In the genomic region with DNA sequence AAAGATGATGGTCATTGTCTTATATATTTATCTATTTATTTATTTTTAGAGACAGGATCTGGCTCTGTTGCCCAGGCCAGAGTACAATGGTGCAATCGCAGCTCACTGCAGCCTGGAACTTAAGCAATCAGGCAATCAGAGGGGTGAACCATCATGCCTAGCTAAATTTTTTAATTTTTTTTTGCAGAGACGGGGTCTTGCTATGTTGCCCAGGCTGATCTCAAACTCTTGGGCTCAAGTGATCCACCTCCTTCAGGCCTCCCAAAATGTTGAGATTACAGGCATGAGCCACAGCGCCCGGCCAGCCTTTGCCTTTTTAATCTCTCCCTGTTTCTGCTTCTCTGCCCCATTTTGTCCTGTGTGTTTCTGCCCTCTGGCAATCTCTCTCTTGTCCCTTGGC, we compare ENCODE assay signal across 33 cellular contexts.
"Had no signal": no experiment of that assay in that cellular context is flagged by ENCODE, and none has a peak within 500 bp of the region (broad histone marks: within the 10 kb centered on the region; RNA-seq: fewer than 3 reads in every experiment).

No MANE protein-coding gene starts in this region.

- H3K27ac Mint-ChIP-seq: activated CD4-positive, alpha-beta memory T cell treated with anti-CD3 and anti-CD28 coated beads for 36 hours; activated CD8-positive, alpha-beta memory T cell treated with anti-CD3 and anti-CD28 coated beads, Interleukin-2, amount 10 ng/mL, durations not matched to agents 7 days and 5 days; activated CD8-positive, alpha-beta T cell treated with anti-CD3 and anti-CD28 coated beads, Interleukin-2, amount 10 ng/mL, durations not matched to agents 7 days and 5 days; activated naive CD4-positive, alpha-beta T cell treated with anti-CD3 and anti-CD28 coated beads, Interleukin-2, amount 50 U/mL, for 72 hours; activated naive CD8-positive, alpha-beta T cell treated with anti-CD3 and anti-CD28 coated beads, Interleukin-2, amount 10 ng/mL, durations not matched to agents 7 days and 5 days; activated T-helper 1 cell treated with anti-CD3 and anti-CD28 coated beads, Interleukin-12 subunit alpha, Interleukin-12 subunit beta, Interleukin-2, Interleukin-4 antibody, amounts not matched to agents 30 ng/mL and 10 ng/mL and 1 ng/mL, durations not matched to agents 14 hours and 24 hours and 36 hours; activated T-helper 2 cell treated with anti-CD3 and anti-CD28 coated beads, Interferon-gamma antibody, Interleukin-2, Interleukin-4, amounts not matched to agents 10 μg/mL and 5 μg/mL and 100 μg/mL, durations not matched to agents 14 hours and 24 hours and 36 hours; brain; T-helper 2 cell treated with Interferon-gamma antibody and Interleukin-4, amounts not matched to agents 5 μg/mL and 100 μg/mL, for 36 hours had no signal

- H3K27me3 Mint-ChIP-seq: T-helper 17 cell had no signal

- H3K27me3 ChIP-seq: ascending aorta, breast epithelium, cardiac muscle cell, colonic mucosa had no signal

- H3K9me3 Mint-ChIP-seq: activated B cell treated with CpG ODN at 0.5 μM for 24 hours; activated CD4-positive, alpha-beta memory T cell treated with anti-CD3 and anti-CD28 coated beads for 36 hours; activated naive CD4-positive, alpha-beta T cell treated with anti-CD3 and anti-CD28 coated beads, Interleukin-2, amount 50 U/mL, for 72 hours; activated naive CD8-positive, alpha-beta T cell treated with anti-CD3 and anti-CD28 coated beads, Interleukin-2, amount 10 ng/mL, durations not matched to agents 7 days and 5 days; activated T-helper 1 cell treated with anti-CD3 and anti-CD28 coated beads, Interleukin-12 subunit alpha, Interleukin-12 subunit beta, Interleukin-2, Interleukin-4 antibody, amounts not matched to agents 30 ng/mL and 10 ng/mL and 1 ng/mL, durations not matched to agents 14 hours and 24 hours and 36 hours; activated T-helper 2 cell treated with anti-CD3 and anti-CD28 coated beads, Interferon-gamma antibody, Interleukin-2, Interleukin-4, amounts not matched to agents 10 μg/mL and 5 μg/mL and 100 μg/mL, durations not matched to agents 14 hours and 24 hours and 36 hours; T-helper 2 cell treated with Interferon-gamma antibody and Interleukin-4, amounts not matched to agents 5 μg/mL and 100 μg/mL, for 36 hours had no signal

- H3K9me3 ChIP-seq: ascending aorta, breast epithelium, colonic mucosa, esophagus squamous epithelium, gastroesophageal sphincter had no signal

- H3K4me3 ChIP-seq: ascending aorta, breast epithelium, cardiac muscle cell, colonic mucosa, esophagus squamous epithelium, gastroesophageal sphincter had no signal

- H3K4me1 ChIP-seq: colonic mucosa had no signal

- DNase-seq: activated B cell treated with CpG ODN at 0.5 μM for 24 hours; activated CD4-positive, alpha-beta memory T cell treated with anti-CD3 and anti-CD28 coated beads for 36 hours; activated CD4-positive, alpha-beta T cell treated with anti-CD3 and anti-CD28 coated beads for 48 hours; activated CD8-positive, alpha-beta memory T cell treated with anti-CD3 and anti-CD28 coated beads, Interleukin-2, amount 10 ng/mL, durations not matched to agents 7 days and 5 days; activated CD8-positive, alpha-beta memory T cell treated with anti-CD3 and anti-CD28 coated beads, Interleukin-2, amount 50 U/mL, for 4 hours; activated CD8-positive, alpha-beta T cell treated with anti-CD3 and anti-CD28 coated beads, Interleukin-2, amount 10 ng/mL, durations not matched to agents 7 days and 5 days; activated effector memory CD4-positive, alpha-beta T cell treated with anti-CD3 and anti-CD28 coated beads, Interleukin-2, amount 50 U/mL, for 16 hours; activated naive CD8-positive, alpha-beta T cell treated with anti-CD3 and anti-CD28 coated beads, Interleukin-2, amount 10 ng/mL, durations not matched to agents 7 days and 5 days; activated T-cell treated with anti-CD3 and anti-CD28 coated beads, Interleukin-2, amount 50 U/mL, for 1 hour; activated T-cell treated with anti-CD3 and anti-CD28 coated beads, Interleukin-2, amount 50 U/mL, for 48 hours; central memory CD4-positive, alpha-beta T cell; cerebellar nuclear complex; colonic mucosa; effector CD8-positive, alpha-beta T cell; esophagus squamous epithelium; foreskin melanocyte; T-helper 1 cell; T-helper 17 cell; T1000; WERI-Rb-1 had no signal

- FAIRE-seq: endometrium, endothelial cell of umbilical vein had no signal

- H3K36me3 ChIP-seq: ascending aorta, breast epithelium, cardiac muscle cell, colonic mucosa, esophagus squamous epithelium, gastroesophageal sphincter, WERI-Rb-1 had no signal

- ATAC-seq: activated CD4-positive, CD25-positive, alpha-beta regulatory T cell treated with anti-CD3 and anti-CD28 coated beads, Interleukin-2, amount 50 U/mL, for 24 hours; activated CD8-positive, alpha-beta memory T cell treated with anti-CD3 and anti-CD28 coated beads, Interleukin-2, amount 10 ng/mL, durations not matched to agents 7 days and 5 days; activated CD8-positive, alpha-beta T cell treated with anti-CD3 and anti-CD28 coated beads, Interleukin-2, amount 10 ng/mL, durations not matched to agents 7 days and 5 days; activated naive CD4-positive, alpha-beta T cell treated with anti-CD3 and anti-CD28 coated beads, Interleukin-2, amount 50 U/mL, for 72 hours; gastroesophageal sphincter; T-helper 17 cell had no signal

- H3K4me3 Mint-ChIP-seq: activated B cell treated with CpG ODN at 0.5 μM for 24 hours; activated CD4-positive, alpha-beta memory T cell treated with anti-CD3 and anti-CD28 coated beads for 36 hours; activated CD8-positive, alpha-beta memory T cell treated with anti-CD3 and anti-CD28 coated beads, Interleukin-2, amount 10 ng/mL, durations not matched to agents 7 days and 5 days; activated CD8-positive, alpha-beta T cell treated with anti-CD3 and anti-CD28 coated beads, Interleukin-2, amount 10 ng/mL, durations not matched to agents 7 days and 5 days; activated naive CD8-positive, alpha-beta T cell treated with anti-CD3 and anti-CD28 coated beads, Interleukin-2, amount 10 ng/mL, durations not matched to agents 7 days and 5 days; activated T-helper 1 cell treated with anti-CD3 and anti-CD28 coated beads, Interleukin-12 subunit alpha, Interleukin-12 subunit beta, Interleukin-2, Interleukin-4 antibody, amounts not matched to agents 30 ng/mL and 10 ng/mL and 1 ng/mL, durations not matched to agents 14 hours and 24 hours and 36 hours; brain; T-helper 17 cell; T-helper 2 cell treated with Interferon-gamma antibody and Interleukin-4, amounts not matched to agents 5 μg/mL and 100 μg/mL, for 36 hours had no signal

- H3K36me3 Mint-ChIP-seq: activated CD4-positive, alpha-beta memory T cell treated with anti-CD3 and anti-CD28 coated beads for 36 hours; activated CD8-positive, alpha-beta memory T cell treated with anti-CD3 and anti-CD28 coated beads, Interleukin-2, amount 10 ng/mL, durations not matched to agents 7 days and 5 days; activated naive CD4-positive, alpha-beta T cell treated with anti-CD3 and anti-CD28 coated beads, Interleukin-2, amount 50 U/mL, for 72 hours; activated naive CD8-positive, alpha-beta T cell treated with anti-CD3 and anti-CD28 coated beads, Interleukin-2, amount 10 ng/mL, durations not matched to agents 7 days and 5 days; brain had no signal

- H3K27ac ChIP-seq: ascending aorta, breast epithelium, cardiac muscle cell, colonic mucosa, epithelial cell of prostate, esophagus squamous epithelium, gastroesophageal sphincter, WERI-Rb-1 had no signal
